ENCODE assay signal across 30 cellular contexts in the genomic region with DNA sequence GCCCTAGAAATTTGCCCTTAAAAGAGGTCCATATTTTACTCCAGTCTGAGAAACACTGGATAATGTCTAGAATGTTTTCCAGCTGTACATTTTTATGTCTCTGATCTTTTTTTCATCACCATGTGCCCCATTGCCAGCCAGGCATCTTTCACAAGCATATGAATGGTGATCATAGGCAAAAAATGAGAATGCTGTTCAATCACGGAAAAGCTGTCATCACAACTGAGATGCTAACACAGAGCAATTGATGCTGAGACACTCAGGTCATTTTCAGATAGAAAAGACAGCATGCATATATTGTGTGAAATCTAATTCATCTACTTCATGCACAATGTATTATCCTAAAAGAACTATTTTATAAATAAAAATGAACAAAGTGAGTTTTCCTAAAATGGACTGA. TPM values are rescaled to one million over a fixed set of nuclear protein-coding genes. Genes with fewer than 3 reads are reported as not detected.
"Had no signal": no experiment of that assay in that cellular context is flagged by ENCODE, and none has a peak within 500 bp of the region (broad histone marks: within the 10 kb centered on the region; RNA-seq: fewer than 3 reads in every experiment).

No MANE protein-coding gene starts in this region.

- H3K27me3 ChIP-seq: SJSA1 had no signal

- H3K4me1 ChIP-seq: SJSA1 had no signal

- H3K9ac ChIP-seq: SK-N-SH had no signal

- H3K9me3 ChIP-seq: MG63, SJSA1, SK-N-SH had no signal

- H3K27ac ChIP-seq: PC-9, RWPE1, SJSA1 had no signal

- H3K36me3 ChIP-seq: MG63, SJSA1 had no signal

- ATAC-seq: Panc1, Right ventricle myocardium inferior had no signal

- DNase-seq: Kasumi-1, MG63, MV-4-11, NCI-H1092, NCI-H1105, NCI-H1417 treated with DMSO at 0.1 percent for 48 hours, NCI-H1436 treated with DMSO at 0.1 percent for 48 hours, NCI-H1694 treated with DMSO at 0.1 percent for 48 hours, NCI-H187 treated with DMSO at 0.1 percent for 48 hours, NCI-H2029, NCI-H2081, NCI-H2171 treated with DMSO at 0.1 percent for 48 hours, NCI-H2227 treated with DMSO at 0.1 percent for 48 hours, NCI-H345, NCI-H446, NCI-H510A treated with DMSO at 0.1 percent for 48 hours, NCI-H524 treated with DMSO at 0.1 percent for 48 hours, NCI-H526 treated with DMSO at 0.1 percent for 48 hours, NCI-H774, PC-9, SHP77 treated with DMSO at 0.1 percent for 48 hours, SK-N-SH, SW 1271, T-helper 1 cell had no signal

- H2AFZ ChIP-seq: PC-9 had no signal

- H3K4me2 ChIP-seq: PC-9, SK-N-SH had no signal

- H3K9me2 ChIP-seq: SK-N-SH had no signal

- H3K4me3 ChIP-seq: MG63, PC-9, SJSA1 had no signal

RNA-seq across cellular contexts. Expression of gene CGA, which starts 41.6 kb away (rescaled TPM):
- total RNA-seq: OCI-LY7, PC-9, RPMI7951, SJSA1 had no signal
